In the genomic region with DNA sequence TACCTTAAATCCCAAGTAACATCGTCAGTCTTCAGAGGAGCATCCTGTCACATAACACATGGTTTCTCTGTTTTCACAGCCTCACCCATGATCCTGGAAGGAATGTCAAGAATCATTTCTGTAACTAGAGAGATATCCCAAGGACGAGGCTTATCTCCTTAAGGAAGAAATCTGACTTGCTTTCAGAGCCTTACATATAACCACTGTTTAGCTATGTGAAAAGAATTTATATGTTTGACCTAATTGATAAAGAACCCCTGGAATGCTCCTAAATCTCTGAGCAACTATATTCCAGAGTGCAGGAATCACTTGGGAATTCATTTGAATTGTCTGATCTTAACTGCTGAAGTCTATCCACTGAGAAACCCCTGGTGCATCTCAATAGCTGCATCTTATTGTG, we compare ENCODE assay signal across 28 cellular contexts.
DNase-seq lines count a peak whose midpoint lies in the region; ATAC-seq, FAIRE-seq and TF ChIP-seq lines count a peak whose summit lies in the region.
"Had no signal": no experiment of that assay in that cellular context is flagged by ENCODE, and none has a peak within 500 bp of the region (broad histone marks: within the 10 kb centered on the region; RNA-seq: fewer than 3 reads in every experiment).

No MANE protein-coding gene starts in this region.

- no peaks in the 10 kb centered on the region for H3K9me3 ChIP-seq in A549
- no peaks in the 10 kb centered on the region for H3K9me3 ChIP-seq in fibroblast of lung (ENCODE audit: control insufficient read depth, insufficient read depth, low read depth, low read length)
- no peaks in the 10 kb centered on the region for H3K9me3 ChIP-seq in MM.1S (replicated peaks; ENCODE audit: insufficient read depth, low read length)
- H3K9me3 ChIP-seq: adrenal gland, left ventricle myocardium inferior, spleen, transverse colon had no signal

- H3K4me2 ChIP-seq in A549 (peak overlapping the region; percentile 57), fibroblast of lung (ENCODE audit: extremely low read depth, insufficient read depth, low read length) (peak overlapping the region; percentile 27), MM.1S (ENCODE audit: low read depth, low read length) (no peak overlapping the region)

- no peaks in the 10 kb centered on the region for H3K27me3 ChIP-seq in fibroblast of lung (ENCODE audit: control insufficient read depth, insufficient read depth, low read length)
- no peaks in the 10 kb centered on the region for H3K27me3 ChIP-seq in MM.1S (replicated peaks; ENCODE audit: insufficient read depth, low read length)
- H3K27me3 ChIP-seq: adrenal gland, cardiac muscle cell, spleen, transverse colon had no signal

- peak overlapping the region; percentile 32 to 65; a peak in 4 of 6 replicates for H3K27ac ChIP-seq in A549
- H3K27ac ChIP-seq in fibroblast of lung (ENCODE audit: insufficient read depth, low read length): no peak overlapping the region
- H3K27ac ChIP-seq in MM.1S (ENCODE audit: low read length): no peak overlapping the region
- H3K27ac ChIP-seq: adrenal gland, cardiac muscle cell, left ventricle myocardium inferior, spleen had no signal

- H3K9me2 ChIP-seq in MM.1S (replicated peaks; ENCODE audit: insufficient read depth, low read length): no peaks in the 10 kb centered on the region

- H3K4me1 ChIP-seq in A549 (peaks cover 24% of the 10 kb centered on the region), fibroblast of lung (ENCODE audit: control insufficient read depth, extremely low read depth, insufficient read depth, low read length) (no peaks in the 10 kb centered on the region), MM.1S (ENCODE audit: low read length) (no peaks in the 10 kb centered on the region)
- H3K4me1 ChIP-seq: adrenal gland, spleen had no signal

- no peaks in the 10 kb centered on the region for H3F3A ChIP-seq in MM.1S (ENCODE audit: insufficient read depth, low read length)

- H3K9ac ChIP-seq in fibroblast of lung (ENCODE audit: insufficient read depth, low read length) (no peak overlapping the region), MM.1S (ENCODE audit: low read length) (no peak overlapping the region)

- H3K4me3 ChIP-seq in A549 (no peak overlapping the region), fibroblast of lung (replicated peaks in 1 of 4; ENCODE audit: control extremely low read depth in 1 of 4, insufficient read depth in 1 of 4, low read depth in 3 of 4, low read length in 4 of 4) (no peak overlapping the region), MM.1S (ENCODE audit: low read length) (no peak overlapping the region)
- H3K4me3 ChIP-seq: adrenal gland, cardiac muscle cell, left ventricle myocardium inferior, spleen, transverse colon had no signal

- H3K79me2 ChIP-seq in fibroblast of lung (ENCODE audit: control insufficient read depth, insufficient read depth, low read length) (no peaks in the 10 kb centered on the region), MM.1S (ENCODE audit: low read length) (no peaks in the 10 kb centered on the region)

- CTCF ChIA-PET in A549 (lab: Yijun Ruan, JAX): interaction anchor here (0.9 to 2.5 kb wide), 2 partner anchors 34 to 114 kb away, joined by 3 to 5 read pairs; no protein-coding TSS in a partner anchor

- H4K20me1 ChIP-seq in fibroblast of lung (ENCODE audit: control insufficient read depth, extremely low read depth, insufficient read depth, low read length) (no peaks in the 10 kb centered on the region), MM.1S (ENCODE audit: insufficient read depth, low read length) (no peaks in the 10 kb centered on the region)

- ATAC-seq in A549 (peak; percentile 13 to 71; a peak in 3 of 6 replicates), HG03565 (IDR thresholded peaks at IDR 0.05; ENCODE audit: unreplicated experiment) (no peak), HG03571 (IDR thresholded peaks at IDR 0.05; ENCODE audit: unreplicated experiment) (no peak)
- ATAC-seq: CD8-positive, alpha-beta T cell had no signal

- H3K4me3 Mint-ChIP-seq in mesothelial cell of epicardium: no peak overlapping the region
- H3K4me3 Mint-ChIP-seq: B cell; CD8-positive, alpha-beta T cell; naive thymus-derived CD8-positive, alpha-beta T cell; T-helper 1 cell treated with Interleukin-12 subunit alpha and Interleukin-12 subunit beta and Interleukin-4 antibody, amounts not matched to agents 30 μg/mL and 1 μg/mL, for 36 hours had no signal

- TF ChIP-seq POLR2A in A549 (IDR thresholded peaks at IDR 0.05; ENCODE audit: low read length): no peak

- WGBS in A549 (ENCODE audit: missing lambda C conversion rate): 18% methylated on average over 2 of the region's 2 CpGs

- H3K27ac Mint-ChIP-seq in mesothelial cell of epicardium: peak overlapping the region; percentile 45
- H3K27ac Mint-ChIP-seq: B cell; CD8-positive, alpha-beta T cell; naive thymus-derived CD8-positive, alpha-beta T cell; T-helper 1 cell treated with Interleukin-12 subunit alpha and Interleukin-12 subunit beta and Interleukin-4 antibody, amounts not matched to agents 30 μg/mL and 1 μg/mL, for 36 hours had no signal

- POLR2A ChIA-PET in A549 (lab: Yijun Ruan, JAX): no interaction called here

- no peak for TF ChIP-seq RAD21 in A549 (conservative IDR thresholded peaks at IDR 0.05 in 1 of 2, IDR thresholded peaks at IDR 0.05 in 1 of 2)

- H3K27me3 Mint-ChIP-seq in mesothelial cell of epicardium (ENCODE audit: low read depth): no peaks in the 10 kb centered on the region

- peaks cover 17% of the 10 kb centered on the region for H3K4me1 Mint-ChIP-seq in mesothelial cell of epicardium
- H3K4me1 Mint-ChIP-seq: B cell had no signal

- H3K36me3 Mint-ChIP-seq in mesothelial cell of epicardium: no peaks in the 10 kb centered on the region
- H3K36me3 Mint-ChIP-seq: CD8-positive, alpha-beta T cell had no signal

- TF ChIP-seq CTCF in A549 (IDR thresholded peaks at IDR 0.05) (no peak), fibroblast of lung (conservative IDR thresholded peaks at IDR 0.05 in 1 of 2, IDR thresholded peaks at IDR 0.05 in 1 of 2; ENCODE audit: low read depth in 1 of 2, low read length in 2 of 2) (no peak), mesothelial cell of epicardium (IDR thresholded peaks at IDR 0.05; ENCODE audit: unreplicated experiment) (no peak), MM.1S (IDR thresholded peaks at IDR 0.05; ENCODE audit: low read length) (no peak)

- H3K36me3 ChIP-seq in fibroblast of lung (ENCODE audit: control insufficient read depth, insufficient read depth, low read length) (no peaks in the 10 kb centered on the region), MM.1S (replicated peaks; ENCODE audit: insufficient read depth, low read length) (no peaks in the 10 kb centered on the region)
- H3K36me3 ChIP-seq: adrenal gland, cardiac muscle cell, left ventricle myocardium inferior, spleen, transverse colon had no signal

- no peak overlapping the region for H2AFZ ChIP-seq in fibroblast of lung (ENCODE audit: low read length)
- no peak overlapping the region for H2AFZ ChIP-seq in MM.1S (ENCODE audit: low read length)

- no peak for TF ChIP-seq EP300 in A549 (IDR thresholded peaks at IDR 0.05)

- H3K9me3 Mint-ChIP-seq in mesothelial cell of epicardium: no peaks in the 10 kb centered on the region
- H3K9me3 Mint-ChIP-seq: CD8-positive, alpha-beta T cell; naive thymus-derived CD8-positive, alpha-beta T cell; T-helper 1 cell treated with Interleukin-12 subunit alpha and Interleukin-12 subunit beta and Interleukin-4 antibody, amounts not matched to agents 30 μg/mL and 1 μg/mL, for 36 hours had no signal

- DNase-seq in A549 (ENCODE audit: low read depth in 1 of 2, low spot score in 1 of 2): peak in 1 of 2 experiments; percentile 40
- peak; percentile 32 for DNase-seq in HT-29 (ENCODE audit: low spot score)
- DNase-seq in fibroblast of lung (ENCODE audit: low read depth in 2 of 2): peak in 1 of 2 donors; percentile 67
- DNase-seq in mesothelial cell of epicardium (ENCODE audit: low spot score in 2 of 2, unreplicated experiment in 2 of 2): no peak
- DNase-seq in activated CD8-positive, alpha-beta memory T cell treated with anti-CD3 and anti-CD28 coated beads, Interleukin-2, amount 50 U/mL, for 4 hours: no peak
- DNase-seq in MM.1S: no peak
- DNase-seq: activated CD4-positive, alpha-beta T cell treated with anti-CD3 and anti-CD28 coated beads, Interleukin-2, amount 50 U/mL, for 4 hours; activated naive CD4-positive, alpha-beta T cell treated with Interleukin-2 at 50 U/mL for 16 hours; adrenal gland; CD8-positive, alpha-beta T cell; cortex of kidney; GF-D8; left ventricle myocardium inferior; naive thymus-derived CD8-positive, alpha-beta T cell; NCI-H1092; NCI-H187 treated with DMSO at 0.1 percent for 48 hours; NCI-H2227 treated with DMSO at 0.1 percent for 48 hours; NCI-H748 treated with DMSO at 0.1 percent for 48 hours; occipital lobe; retina; spleen; transverse colon had no signal

- no peak for FAIRE-seq in A549 (lab: Jason Lieb, UNC)
- FAIRE-seq: TTC549 had no signal

TF ChIP-seq in A549, 52 proteins besides CTCF, POLR2A, EP300 and RAD21:
- TF ChIP-seq USF2 (IDR thresholded peaks at IDR 0.05): no peak
- no peak for TF ChIP-seq RARB (CRISPR knock-in tag; IDR thresholded peaks at IDR 0.05)
- no peak for TF ChIP-seq HDAC2 (IDR thresholded peaks at IDR 0.05)
- no peak for TF ChIP-seq TFCP2L1 (CRISPR knock-in tag; IDR thresholded peaks at IDR 0.05)
- no peak for TF ChIP-seq HOXB13 (CRISPR knock-in tag; IDR thresholded peaks at IDR 0.05; ENCODE audit: low read depth)
- no peak for TF ChIP-seq FOSL2 (IDR thresholded peaks at IDR 0.05)
- no peak for TF ChIP-seq FOSL2 (CRISPR knock-in tag; IDR thresholded peaks at IDR 0.05)
- no peak for TF ChIP-seq TP53 (CRISPR knock-in tag; IDR thresholded peaks at IDR 0.05)
- TF ChIP-seq ZNF302 (CRISPR knock-in tag; IDR thresholded peaks at IDR 0.05): no peak
- no peak for TF ChIP-seq HOXB5 (CRISPR knock-in tag; IDR thresholded peaks at IDR 0.05)
- TF ChIP-seq KDM1A (IDR thresholded peaks at IDR 0.05; ENCODE audit: low read depth): no peak
- no peak for TF ChIP-seq GATA3 (IDR thresholded peaks at IDR 0.05; ENCODE audit: borderline replicate concordance)

Comparison
In these comparisons a context has a peak if more than half of its experiments do, and no peak if none do; other contexts are left out.
1. ATAC-seq: peak in A549 (2 of 2); none in HG03565 (single experiment) and HG03571 (single experiment).
2. H3K27ac ChIP-seq: peak in A549 (2 of 2); none in fibroblast of lung (single experiment) and MM.1S (single experiment).